ENCODE assay signal across 10 cellular contexts in the genomic region with DNA sequence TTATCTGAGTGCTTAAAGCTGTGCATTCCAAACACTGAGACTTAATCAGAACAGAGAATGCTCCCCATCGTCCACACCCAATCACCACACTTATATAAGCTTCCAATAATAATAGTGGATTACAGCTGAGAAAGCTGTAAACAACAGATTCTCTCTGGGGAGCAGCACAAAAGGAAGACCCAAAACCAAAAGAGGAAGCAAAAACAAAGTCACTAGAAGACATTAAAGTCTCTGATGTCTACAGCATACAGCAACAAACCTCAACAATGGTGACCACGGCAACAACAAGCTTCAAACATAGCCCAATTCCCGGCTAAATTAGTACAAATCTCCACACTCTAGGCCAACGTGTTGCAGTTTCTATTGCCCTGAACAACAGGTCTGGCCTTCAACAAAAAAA. TPM values are rescaled to one million over a fixed set of nuclear protein-coding genes. Genes with fewer than 3 reads are reported as not detected.
DNase-seq lines count a peak whose midpoint lies in the region; ATAC-seq and TF ChIP-seq lines count a peak whose summit lies in the region.
"Had no signal": no experiment of that assay in that cellular context is flagged by ENCODE, and none has a peak within 500 bp of the region (broad histone marks: within the 10 kb centered on the region; RNA-seq: fewer than 3 reads in every experiment).

No MANE protein-coding gene starts in this region.

- H3K4me1 Mint-ChIP-seq in CD8-positive, alpha-beta memory T cell, result peaks cover 3 to 17% (median 8%) of the 10 kb centered on the region in 3 donors
- H3K4me1 Mint-ChIP-seq in activated B cell treated with CpG ODN at 0.5 μM for 24 hours, result peaks cover 57% of the 10 kb centered on the region
- H3K4me1 Mint-ChIP-seq in HFFc6 (ENCODE audit: low read depth), result no peaks in the 10 kb centered on the region

- peak; percentile 61 for ATAC-seq in GM19463 (IDR thresholded peaks at IDR 0.05; ENCODE audit: unreplicated experiment)
- peak; percentile 80 for ATAC-seq in HG03280 (IDR thresholded peaks at IDR 0.05; ENCODE audit: unreplicated experiment)
- ATAC-seq in activated B cell treated with CpG ODN at 0.5 μM for 24 hours (ENCODE audit: low read depth), result peak; percentile 89

- H3K27me3 Mint-ChIP-seq in CD8-positive, alpha-beta memory T cell, result no peaks in the 10 kb centered on the region
- no peaks in the 10 kb centered on the region for H3K27me3 Mint-ChIP-seq in activated B cell treated with CpG ODN at 0.5 μM for 24 hours
- H3K27me3 Mint-ChIP-seq in HFFc6 (ENCODE audit: insufficient read depth), result no peaks in the 10 kb centered on the region; the same call in 1 of the 2 replicates

- no peaks in the 10 kb centered on the region for H3K27me3 ChIP-seq in CD8-positive, alpha-beta memory T cell (ENCODE audit: insufficient read depth, low read length, poor library complexity, severe bottlenecking)
- no peaks in the 10 kb centered on the region for H3K27me3 ChIP-seq in MM.1S (replicated peaks; ENCODE audit: insufficient read depth, low read length)

- no peaks in the 10 kb centered on the region for H3K9me3 ChIP-seq in CD8-positive, alpha-beta memory T cell (ENCODE audit: low read length)
- no peaks in the 10 kb centered on the region for H3K9me3 ChIP-seq in MM.1S (replicated peaks; ENCODE audit: insufficient read depth, low read length)

- no peak overlapping the region for H3K27ac ChIP-seq in CD8-positive, alpha-beta memory T cell (ENCODE audit: low read depth, low read length)
- H3K27ac ChIP-seq in MM.1S (ENCODE audit: low read length), result no peak overlapping the region

- no peaks in the 10 kb centered on the region for H3K9me2 ChIP-seq in MM.1S (replicated peaks; ENCODE audit: insufficient read depth, low read length)

- peak in 1 of 5 donors; percentile 8 for DNase-seq in CD8-positive, alpha-beta memory T cell
- DNase-seq in activated B cell treated with CpG ODN at 0.5 μM for 24 hours, result no peak
- no peak for DNase-seq in effector CD4-positive, alpha-beta T cell
- no peak for DNase-seq in MM.1S
- DNase-seq in HFFc6, result no peak
- DNase-seq in activated naive CD4-positive, alpha-beta T cell (lab: John Stamatoyannopoulos, UW), result no peak
- DNase-seq: AML-193, SHP77 treated with DMSO at 0.1 percent for 48 hours had no signal

- TF ChIP-seq CTCF in activated B cell treated with CpG ODN at 0.5 μM for 24 hours (IDR thresholded peaks at IDR 0.05), result no peak
- TF ChIP-seq CTCF in MM.1S (IDR thresholded peaks at IDR 0.05; ENCODE audit: low read length), result no peak
- TF ChIP-seq CTCF in HFFc6 (IDR thresholded peaks at IDR 0.05), result no peak

- no peak overlapping the region for H3K9ac ChIP-seq in MM.1S (ENCODE audit: low read length)

- H3K4me1 ChIP-seq in CD8-positive, alpha-beta memory T cell (ENCODE audit: insufficient read depth, low read length), result no peaks in the 10 kb centered on the region
- H3K4me1 ChIP-seq in MM.1S (ENCODE audit: low read length), result no peaks in the 10 kb centered on the region

- no peaks in the 10 kb centered on the region for H4K20me1 ChIP-seq in MM.1S (ENCODE audit: insufficient read depth, low read length)

- peaks cover 0 to 3% (median 0%) of the 10 kb centered on the region in 5 donors for H3K9me3 Mint-ChIP-seq in CD8-positive, alpha-beta memory T cell
- H3K9me3 Mint-ChIP-seq in activated B cell treated with CpG ODN at 0.5 μM for 24 hours (no peaks in the 10 kb centered on the region), HFFc6 (no peaks in the 10 kb centered on the region)

- peaks cover 22 to 29% (median 27%) of the 10 kb centered on the region in 3 donors for H3K36me3 Mint-ChIP-seq in CD8-positive, alpha-beta memory T cell
- H3K36me3 Mint-ChIP-seq in activated B cell treated with CpG ODN at 0.5 μM for 24 hours (ENCODE audit: low read depth) (peaks cover 32% of the 10 kb centered on the region), HFFc6 (ENCODE audit: low read depth) (no peaks in the 10 kb centered on the region)

- POLR2A ChIA-PET in CD8-positive, alpha-beta memory T cell (lab: Charles Lee), result no interaction called here
- POLR2A ChIA-PET in activated B cell treated with CpG ODN at 0.5 μM for 24 hours (lab: Charles Lee), result interaction anchor here (1.3 to 3.2 kb wide), 3 partner anchors 20 to 228 kb away, joined by 3 to 24 read pairs (median 10); partner anchors contain the start of genes CCDC191 and QTRT2

- no peaks in the 10 kb centered on the region for H3K36me3 ChIP-seq in CD8-positive, alpha-beta memory T cell (ENCODE audit: insufficient read depth, low read length)
- no peaks in the 10 kb centered on the region for H3K36me3 ChIP-seq in MM.1S (replicated peaks; ENCODE audit: insufficient read depth, low read length)

- H3K27ac Mint-ChIP-seq in CD8-positive, alpha-beta memory T cell, result peak overlapping the region in 6 of 8 donors; percentile 35 to 91 (median 74)
- H3K27ac Mint-ChIP-seq in activated B cell treated with CpG ODN at 0.5 μM for 24 hours (peak overlapping the region; percentile 88), HFFc6 (no peak overlapping the region)

- H2AFZ ChIP-seq in MM.1S (ENCODE audit: low read length), result no peak overlapping the region

- H3F3A ChIP-seq in MM.1S (ENCODE audit: insufficient read depth, low read length), result no peaks in the 10 kb centered on the region

- no peak overlapping the region for H3K4me2 ChIP-seq in MM.1S (ENCODE audit: low read depth, low read length)

- H3K79me2 ChIP-seq in MM.1S (ENCODE audit: low read length), result no peaks in the 10 kb centered on the region

- no peak overlapping the region for H3K4me3 ChIP-seq in CD8-positive, alpha-beta memory T cell (ENCODE audit: low read length)
- H3K4me3 ChIP-seq in MM.1S (ENCODE audit: low read length), result no peak overlapping the region

- H3K4me3 Mint-ChIP-seq in CD8-positive, alpha-beta memory T cell, result peak overlapping the region in 1 of 7 donors; percentile 1
- H3K4me3 Mint-ChIP-seq in activated B cell treated with CpG ODN at 0.5 μM for 24 hours (peak overlapping the region; percentile 56), HFFc6 (no peak overlapping the region)

- CTCF ChIA-PET in CD8-positive, alpha-beta memory T cell (lab: Charles Lee), result interaction anchor here (0.6 kb wide), 1 partner anchor 151 kb away, joined by 3 read pairs; no protein-coding TSS in a partner anchor
- CTCF ChIA-PET in activated B cell treated with CpG ODN at 0.5 μM for 24 hours (lab: Charles Lee), result interaction anchor here (0.9 to 1.3 kb wide), 3 partner anchors 20 to 228 kb away, joined by 3 to 6 read pairs (median 3); no protein-coding TSS in a partner anchor

- intact Hi-C loops in activated B cell treated with CpG ODN at 0.5 μM for 24 hours (cut with micrococcal nuclease), result loop anchor here (1.0 to 2.0 kb wide), 4 partner anchors 20 to 238 kb away; partner anchors contain the start of genes ATP6V1A, CCDC191, QTRT2 and ZDHHC23

RNA-seq across cellular contexts. Expression of gene ZDHHC23, which starts 37.7 kb away (rescaled TPM):
- total RNA-seq in CD8-positive, alpha-beta memory T cell, result 1 to 10 TPM; 4.3 TPM
- polyA plus RNA-seq in CD8-positive, alpha-beta memory T cell, result 1.1 TPM
- total RNA-seq in activated B cell treated with CpG ODN at 0.5 μM for 24 hours, result 22.7 and 27.4 TPM in 2 replicates
- 1 to 10 TPM; 4.6 to 7.5 (median 6.4) TPM for total RNA-seq in HFFc6 (2021; fragmentation: NEBNext Ultra II Directional; extraction: Animal tissue kit (Norgen Biotek cat#: 25700))
